ENCODE assay signal across 9 cellular contexts in the genomic region with DNA sequence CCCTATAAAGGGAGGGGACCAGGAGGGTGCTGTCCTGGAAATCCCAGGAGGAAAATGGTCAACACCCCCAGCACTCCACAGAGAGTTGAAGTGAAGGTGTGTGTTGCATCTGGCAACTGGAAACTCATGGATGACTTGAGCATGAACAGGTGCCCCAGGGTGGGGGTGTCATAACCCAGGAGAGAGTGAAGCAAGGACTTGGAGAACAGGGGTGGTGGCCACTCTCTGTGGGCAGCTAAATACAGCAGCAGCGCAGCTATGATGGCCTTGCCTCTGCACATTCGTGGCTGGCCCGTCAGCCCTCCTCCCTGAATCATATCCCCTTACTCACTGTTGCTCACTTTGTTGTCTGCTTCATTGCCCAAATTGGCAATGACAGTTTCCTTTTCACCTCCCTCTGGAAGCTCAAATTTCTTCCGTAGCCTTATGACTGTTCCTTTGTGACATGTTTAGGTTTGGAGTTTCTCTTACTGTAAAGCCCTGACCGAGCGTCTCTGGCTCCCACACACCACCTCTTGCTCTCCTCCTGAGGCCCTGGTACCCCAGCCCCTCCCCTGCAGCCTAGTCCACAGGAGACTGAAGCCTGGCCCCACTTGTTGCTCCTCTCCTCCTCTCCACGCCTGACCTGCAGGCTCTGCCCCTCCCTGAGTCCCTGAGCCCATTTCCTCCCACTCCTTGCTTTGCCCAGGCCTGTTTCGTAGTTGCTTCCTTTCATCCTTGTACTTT.
DNase-seq lines count a peak whose midpoint lies in the region; ATAC-seq, FAIRE-seq and TF ChIP-seq lines count a peak whose summit lies in the region.
"Had no signal": no experiment of that assay in that cellular context is flagged by ENCODE, and none has a peak within 500 bp of the region (broad histone marks: within the 10 kb centered on the region; RNA-seq: fewer than 3 reads in every experiment).

No MANE protein-coding gene starts in this region.

- TF ChIP-seq POLR2A in esophagus muscularis mucosa (IDR thresholded peaks at IDR 0.05; ENCODE audit: low read depth) (no peak), GM18505 (IDR thresholded peaks at IDR 0.05; ENCODE audit: borderline replicate concordance, extremely low read depth, insufficient read depth, insufficient read length) (no peak)

- WGBS in esophagus muscularis mucosa, result 31% methylated on average over 8 of the region's 8 CpGs

- no peaks in the 10 kb centered on the region for H3K9me3 ChIP-seq in esophagus muscularis mucosa
- H3K9me3 ChIP-seq: tibial nerve had no signal

- peak overlapping the region; percentile 67 to 82 (median 72) for H3K27ac ChIP-seq in esophagus muscularis mucosa (replicated peaks in 1 of 4)

- no peaks in the 10 kb centered on the region for H3K36me3 ChIP-seq in esophagus muscularis mucosa
- H3K36me3 ChIP-seq: tibial nerve had no signal

- H3K9me3 Mint-ChIP-seq in stimulated activated naive B cell treated with anti-CD40 and anti-IgM and Interleukin-4, amounts not matched to agents 10 μg/mL and 1 μg/mL and 100 μg/mL, for 72 hours, result no peaks in the 10 kb centered on the region

- TF ChIP-seq CTCF in esophagus muscularis mucosa (IDR thresholded peaks at IDR 0.05), result no peak
- TF ChIP-seq CTCF in retinal pigment epithelial cell (conservative IDR thresholded peaks at IDR 0.05; ENCODE audit: low read depth, low read length), result no peak

- no peaks in the 10 kb centered on the region for H3K36me3 Mint-ChIP-seq in stimulated activated naive B cell treated with anti-CD40 and anti-IgM and Interleukin-4, amounts not matched to agents 10 μg/mL and 1 μg/mL and 100 μg/mL, for 72 hours

- FAIRE-seq in RCC 7860 (lab: Jason Lieb, UNC), result no peak

- H3K4me3 Mint-ChIP-seq in stimulated activated naive B cell treated with anti-CD40 and anti-IgM and Interleukin-4, amounts not matched to agents 10 μg/mL and 1 μg/mL and 100 μg/mL, for 72 hours, result no peak overlapping the region

- peaks cover 0 to 4% of the 10 kb centered on the region in 2 donors for H3K27me3 Mint-ChIP-seq in stimulated activated naive B cell treated with anti-CD40 and anti-IgM and Interleukin-4, amounts not matched to agents 10 μg/mL and 1 μg/mL and 100 μg/mL, for 72 hours

- peak; percentile 93 for DNase-seq in ELR (ENCODE audit: low read depth)
- peak; percentile 70 for DNase-seq in RCC 7860 (ENCODE audit: low spot score)
- no peak for DNase-seq in esophagus muscularis mucosa (ENCODE audit: extremely low spot score)
- peak; percentile 78 for DNase-seq in retinal pigment epithelial cell (ENCODE audit: low read depth)
- no peak for DNase-seq in stimulated activated naive B cell treated with anti-CD40 and anti-IgM and Interleukin-4, amounts not matched to agents 10 μg/mL and 1 μg/mL and 100 μg/mL, for 72 hours

- H3K4me1 Mint-ChIP-seq in stimulated activated naive B cell treated with anti-CD40 and anti-IgM and Interleukin-4, amounts not matched to agents 10 μg/mL and 1 μg/mL and 100 μg/mL, for 72 hours, result peaks cover 1 to 8% of the 10 kb centered on the region in 2 donors

- no peak overlapping the region for H3K27ac Mint-ChIP-seq in stimulated activated naive B cell treated with anti-CD40 and anti-IgM and Interleukin-4, amounts not matched to agents 10 μg/mL and 1 μg/mL and 100 μg/mL, for 72 hours

- peaks cover 67 to 91% (median 77%) of the 10 kb centered on the region in 4 donors for H3K4me1 ChIP-seq in esophagus muscularis mucosa

- peak overlapping the region in 3 of 4 donors; percentile 14 to 25 (median 18) for H3K4me3 ChIP-seq in esophagus muscularis mucosa
- peak overlapping the region; percentile 14 for H3K4me3 ChIP-seq in retinal pigment epithelial cell (ENCODE audit: low read length)
- H3K4me3 ChIP-seq: tibial nerve had no signal

- TF ChIP-seq EP300 in esophagus muscularis mucosa (IDR thresholded peaks at IDR 0.05), result no peak

- intact Hi-C loops in esophagus muscularis mucosa (cut with DNase I), result loop anchor here (10.0 kb wide), 1 partner anchor 1214 kb away; no protein-coding TSS in a partner anchor

- H3K27me3 ChIP-seq in esophagus muscularis mucosa, result no peaks in the 10 kb centered on the region
- H3K27me3 ChIP-seq: tibial nerve had no signal

- ATAC-seq in HG03354 (IDR thresholded peaks at IDR 0.05; ENCODE audit: poor library complexity, severe bottlenecking, unreplicated experiment) (no peak), GM19397 (IDR thresholded peaks at IDR 0.05; ENCODE audit: unreplicated experiment) (no peak), GM18505 (IDR thresholded peaks at IDR 0.05; ENCODE audit: unreplicated experiment) (no peak)
- no peak for ATAC-seq in stimulated activated naive B cell treated with anti-CD40 and anti-IgM and Interleukin-4, amounts not matched to agents 10 μg/mL and 1 μg/mL and 100 μg/mL, for 72 hours (replicated peaks)

Comparison
In these comparisons a context has a peak if more than half of its experiments do, and no peak if none do; other contexts are left out.
1. DNase-seq: peak in ELR (single experiment), RCC 7860 (single experiment) and retinal pigment epithelial cell (single experiment); none in esophagus muscularis mucosa (single experiment) and stimulated activated naive B cell treated with anti-CD40 and anti-IgM and Interleukin-4, amounts not matched to agents 10 μg/mL and 1 μg/mL and 100 μg/mL, for 72 hours (single experiment).